ENCODE assay signal across 1 cellular context in genomic region chr6:34144581-34145160, GRCh38.
TF ChIP-seq lines count a peak whose summit lies in the region.

No MANE protein-coding gene starts in this region.

TF ChIP-seq in H1, 55 proteins besides CTCF, POLR2A, EP300 and RAD21:
- no peak for TF ChIP-seq TEAD4 (IDR thresholded peaks at IDR 0.05; ENCODE audit: low read depth, low read length)
- peak; percentile 31 for TF ChIP-seq SUZ12 (IDR thresholded peaks at IDR 0.05; ENCODE audit: low read length)
